ENCODE assay signal across 5 cellular contexts in genomic region chr10:104174136-104174535, GRCh38. TPM values are rescaled to one million over a fixed set of nuclear protein-coding genes. Genes with fewer than 3 reads are reported as not detected.
"Had no signal": no experiment of that assay in that cellular context is flagged by ENCODE, and none has a peak within 500 bp of the region (broad histone marks: within the 10 kb centered on the region; RNA-seq: fewer than 3 reads in every experiment).

No MANE protein-coding gene starts in this region.

RNA-seq across cellular contexts. Expression of gene CFAP43, which starts 58.0 kb away (rescaled TPM):
- total RNA-seq: dermis blood vessel endothelial cell, endothelial cell of umbilical vein, esophagus mucosa, fibroblast of villous mesenchyme, gastrocnemius medialis had no signal
